ENCODE assay signal across 18 cellular contexts in the genomic region with DNA sequence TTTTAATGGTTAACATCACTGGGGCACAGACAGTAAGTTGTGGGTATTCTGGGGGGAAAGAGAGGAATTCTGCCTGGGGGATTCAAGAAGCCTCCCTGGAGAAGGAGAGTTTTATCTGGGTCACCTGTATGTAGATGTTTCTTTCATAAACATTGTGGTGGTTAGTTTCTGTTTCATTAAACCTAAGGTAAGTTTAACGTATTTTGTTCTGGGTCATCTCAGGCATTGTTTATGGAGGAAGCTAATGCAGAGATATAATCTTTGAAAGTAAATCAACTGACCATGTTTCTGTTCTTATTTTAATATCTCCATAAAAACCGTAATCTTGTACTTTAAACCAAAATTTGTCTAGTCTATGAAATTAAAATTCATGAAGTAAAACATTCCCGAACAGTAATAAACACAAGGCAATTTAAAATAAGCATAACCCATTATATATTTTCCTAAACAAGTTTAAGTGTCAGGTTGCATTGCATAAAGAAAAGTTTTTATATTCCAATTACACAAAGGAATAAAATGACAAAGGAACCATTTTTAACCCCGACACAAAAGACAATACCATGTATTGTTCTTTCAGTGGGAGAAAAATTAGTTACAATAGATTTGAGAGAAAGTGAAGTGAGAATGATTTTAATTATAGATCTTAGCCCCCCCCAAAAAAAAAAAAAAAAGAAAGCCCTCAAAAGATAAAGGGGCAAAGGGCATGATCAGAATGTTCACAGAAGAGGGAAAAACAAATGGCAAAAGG.
DNase-seq lines count a peak whose midpoint lies in the region; ATAC-seq and TF ChIP-seq lines count a peak whose summit lies in the region.
"Had no signal": no experiment of that assay in that cellular context is flagged by ENCODE, and none has a peak within 500 bp of the region (broad histone marks: within the 10 kb centered on the region; RNA-seq: fewer than 3 reads in every experiment).

No MANE protein-coding gene starts in this region.

- H3K36me3 Mint-ChIP-seq in activated CD8-positive, alpha-beta memory T cell treated with anti-CD3 and anti-CD28 coated beads, Interleukin-2, amount 10 ng/mL, durations not matched to agents 7 days and 5 days = no peaks in the 10 kb centered on the region
- peaks cover 3% of the 10 kb centered on the region for H3K36me3 Mint-ChIP-seq in osteocyte (ENCODE audit: unreplicated experiment)

- no peak for DNase-seq in activated CD8-positive, alpha-beta memory T cell treated with anti-CD3 and anti-CD28 coated beads, Interleukin-2, amount 10 ng/mL, durations not matched to agents 7 days and 5 days
- no peak for DNase-seq in activated CD8-positive, alpha-beta memory T cell treated with anti-CD3 and anti-CD28 coated beads for 24 hours
- DNase-seq in osteocyte (ENCODE audit: extremely low spot score, unreplicated experiment) (no peak), posterior cingulate gyrus (no peak), activated gamma-delta T cell (lab: John Stamatoyannopoulos, UW) (no peak)
- DNase-seq in stimulated activated CD4-positive, alpha-beta T cell treated with anti-CD3 and anti-CD28 coated beads, Interleukin-4, amount 100 ng/mL, for 1 hour = no peak
- DNase-seq: BE2C, GM23248, H9, KBM-7, NCI-H2029 treated with DMSO at 0.1 percent for 48 hours, NCI-H446 treated with DMSO at 0.1 percent for 48 hours, NCI-H69, SHP77 treated with DMSO at 0.1 percent for 48 hours had no signal

- H3K27me3 Mint-ChIP-seq in activated CD8-positive, alpha-beta memory T cell treated with anti-CD3 and anti-CD28 coated beads, Interleukin-2, amount 10 ng/mL, durations not matched to agents 7 days and 5 days = no peaks in the 10 kb centered on the region
- no peaks in the 10 kb centered on the region for H3K27me3 Mint-ChIP-seq in osteocyte (ENCODE audit: unreplicated experiment)

- peak overlapping the region; percentile 25 for H3K27ac Mint-ChIP-seq in activated CD8-positive, alpha-beta memory T cell treated with anti-CD3 and anti-CD28 coated beads, Interleukin-2, amount 10 ng/mL, durations not matched to agents 7 days and 5 days
- peak overlapping the region; percentile 54 for H3K27ac Mint-ChIP-seq in osteocyte (ENCODE audit: unreplicated experiment)
- H3K27ac Mint-ChIP-seq: H9 had no signal

- no peaks in the 10 kb centered on the region for H3K4me1 Mint-ChIP-seq in activated CD8-positive, alpha-beta memory T cell treated with anti-CD3 and anti-CD28 coated beads, Interleukin-2, amount 10 ng/mL, durations not matched to agents 7 days and 5 days
- peaks cover 63% of the 10 kb centered on the region for H3K4me1 Mint-ChIP-seq in osteocyte (ENCODE audit: unreplicated experiment)

- no peak overlapping the region for H3K4me3 Mint-ChIP-seq in activated CD8-positive, alpha-beta memory T cell treated with anti-CD3 and anti-CD28 coated beads, Interleukin-2, amount 10 ng/mL, durations not matched to agents 7 days and 5 days
- no peak overlapping the region for H3K4me3 Mint-ChIP-seq in osteocyte (ENCODE audit: unreplicated experiment)
- H3K4me3 Mint-ChIP-seq: H9 had no signal

- H3K27ac ChIP-seq in cingulate gyrus (ENCODE audit: low read depth, low read length) = peak overlapping the region; percentile 60
- H3K27ac ChIP-seq: 22Rv1, GM23248, RWPE1 had no signal

- TF ChIP-seq CTCF in osteocyte (IDR thresholded peaks at IDR 0.05) = no peak

- CTCF ChIA-PET in activated CD8-positive, alpha-beta memory T cell treated with anti-CD3 and anti-CD28 coated beads, Interleukin-2, amount 10 ng/mL, durations not matched to agents 7 days and 5 days (lab: Charles Lee) = no interaction called here

- ATAC-seq in activated CD8-positive, alpha-beta memory T cell treated with anti-CD3 and anti-CD28 coated beads, Interleukin-2, amount 10 ng/mL, durations not matched to agents 7 days and 5 days = no peak
- no peak for ATAC-seq in HG03139 (IDR thresholded peaks at IDR 0.05; ENCODE audit: unreplicated experiment)

- no peaks in the 10 kb centered on the region for H3K9me3 Mint-ChIP-seq in activated CD8-positive, alpha-beta memory T cell treated with anti-CD3 and anti-CD28 coated beads, Interleukin-2, amount 10 ng/mL, durations not matched to agents 7 days and 5 days (ENCODE audit: low read depth)
- peaks cover 5% of the 10 kb centered on the region for H3K9me3 Mint-ChIP-seq in osteocyte (ENCODE audit: unreplicated experiment)
- H3K9me3 Mint-ChIP-seq: H9 had no signal

- intact Hi-C loops in posterior cingulate gyrus (cut with DNase I) = no loop called here
